21 cellular contexts compared by ENCODE assay signal in genomic region chr2:219296631-219297391, GRCh38. TPM values are rescaled to one million over a fixed set of nuclear protein-coding genes. Genes with fewer than 3 reads are reported as not detected.
"Had no signal": no experiment of that assay in that cellular context is flagged by ENCODE, and none has a peak within 500 bp of the region (broad histone marks: within the 10 kb centered on the region; RNA-seq: fewer than 3 reads in every experiment).

No MANE protein-coding gene starts in this region.

- H3K4me3 Mint-ChIP-seq: activated CD4-positive, alpha-beta T cell treated with anti-CD3 and anti-CD28 coated beads for 36 hours; brain; endodermal cell; nephron; stimulated activated naive CD8-positive, alpha-beta T cell treated with anti-CD3 and anti-CD28 coated beads, Interleukin-15, amount 100 ng/mL, for 72 hours had no signal

- DNase-seq: activated CD4-positive, alpha-beta T cell treated with anti-CD3 and anti-CD28 coated beads for 36 hours; activated T-cell treated with anti-CD3 and anti-CD28 coated beads for 4 hours; amygdala; cerebellar nuclear complex; dermis blood vessel endothelial cell; endodermal cell; hypothalamus; stimulated activated CD4-positive, alpha-beta T cell treated with anti-CD3 and anti-CD28 coated beads, Interleukin-4, amount 100 ng/mL, for 1 hour; stimulated activated naive CD8-positive, alpha-beta T cell treated with anti-CD3 and anti-CD28 coated beads, Interleukin-15, amount 100 ng/mL, for 72 hours; SW 1271; T1000 had no signal

- H3K27ac Mint-ChIP-seq: activated naive CD4-positive, alpha-beta T cell treated with anti-CD3 and anti-CD28 coated beads, Interleukin-2, amount 50 U/mL, for 24 hours; activated T-helper 17 cell treated with anti-CD3 and anti-CD28 coated beads, Interleukin-2, amount 50 U/mL, for 72 hours; endodermal cell; nephron; stimulated activated naive CD8-positive, alpha-beta T cell treated with anti-CD3 and anti-CD28 coated beads, Interleukin-15, amount 100 ng/mL, for 72 hours had no signal

- ATAC-seq: activated CD4-positive, alpha-beta T cell treated with anti-CD3 and anti-CD28 coated beads for 36 hours; activated T-helper 17 cell treated with anti-CD3 and anti-CD28 coated beads, Interleukin-2, amount 50 U/mL, for 72 hours; sciatic nerve; stimulated activated naive CD8-positive, alpha-beta T cell treated with anti-CD3 and anti-CD28 coated beads, Interleukin-15, amount 100 ng/mL, for 72 hours had no signal

- H3K9me3 Mint-ChIP-seq: activated naive CD4-positive, alpha-beta T cell treated with anti-CD3 and anti-CD28 coated beads, Interleukin-2, amount 50 U/mL, for 24 hours; activated T-helper 17 cell treated with anti-CD3 and anti-CD28 coated beads, Interleukin-2, amount 50 U/mL, for 72 hours; endodermal cell; nephron; stimulated activated naive CD8-positive, alpha-beta T cell treated with anti-CD3 and anti-CD28 coated beads, Interleukin-15, amount 100 ng/mL, for 72 hours had no signal

- H3K36me3 Mint-ChIP-seq: activated naive CD4-positive, alpha-beta T cell treated with anti-CD3 and anti-CD28 coated beads, Interleukin-2, amount 50 U/mL, for 24 hours had no signal

- H3K4me1 Mint-ChIP-seq: activated T-helper 17 cell treated with anti-CD3 and anti-CD28 coated beads, Interleukin-2, amount 50 U/mL, for 72 hours had no signal

- H3K4me3 ChIP-seq: lung had no signal

RNA-seq across cellular contexts. Expression of gene PTPRN, which starts 12.4 kb away (rescaled TPM):
- total RNA-seq: pulmonary artery endothelial cell had no signal

RNA-seq across cellular contexts. Expression of gene RESP18, which starts 35.7 kb away (rescaled TPM):
- total RNA-seq: activated CD4-positive, alpha-beta T cell treated with anti-CD3 and anti-CD28 coated beads for 36 hours; activated T-helper 17 cell treated with anti-CD3 and anti-CD28 coated beads, Interleukin-2, amount 50 U/mL, for 72 hours; dermis blood vessel endothelial cell; endodermal cell; glomerular endothelial cell; lung; mononuclear cell; omental fat pad; pulmonary artery endothelial cell; sciatic nerve had no signal

RNA-seq across cellular contexts. Expression of gene TUBA4B, which starts 43.8 kb away (rescaled TPM):
- total RNA-seq: activated CD4-positive, alpha-beta T cell treated with anti-CD3 and anti-CD28 coated beads for 36 hours; activated T-helper 17 cell treated with anti-CD3 and anti-CD28 coated beads, Interleukin-2, amount 50 U/mL, for 72 hours; dermis blood vessel endothelial cell; endodermal cell; glomerular endothelial cell; mononuclear cell; omental fat pad; pulmonary artery endothelial cell; sciatic nerve had no signal
